ENCODE assay signal across 8 cellular contexts in the genomic region with DNA sequence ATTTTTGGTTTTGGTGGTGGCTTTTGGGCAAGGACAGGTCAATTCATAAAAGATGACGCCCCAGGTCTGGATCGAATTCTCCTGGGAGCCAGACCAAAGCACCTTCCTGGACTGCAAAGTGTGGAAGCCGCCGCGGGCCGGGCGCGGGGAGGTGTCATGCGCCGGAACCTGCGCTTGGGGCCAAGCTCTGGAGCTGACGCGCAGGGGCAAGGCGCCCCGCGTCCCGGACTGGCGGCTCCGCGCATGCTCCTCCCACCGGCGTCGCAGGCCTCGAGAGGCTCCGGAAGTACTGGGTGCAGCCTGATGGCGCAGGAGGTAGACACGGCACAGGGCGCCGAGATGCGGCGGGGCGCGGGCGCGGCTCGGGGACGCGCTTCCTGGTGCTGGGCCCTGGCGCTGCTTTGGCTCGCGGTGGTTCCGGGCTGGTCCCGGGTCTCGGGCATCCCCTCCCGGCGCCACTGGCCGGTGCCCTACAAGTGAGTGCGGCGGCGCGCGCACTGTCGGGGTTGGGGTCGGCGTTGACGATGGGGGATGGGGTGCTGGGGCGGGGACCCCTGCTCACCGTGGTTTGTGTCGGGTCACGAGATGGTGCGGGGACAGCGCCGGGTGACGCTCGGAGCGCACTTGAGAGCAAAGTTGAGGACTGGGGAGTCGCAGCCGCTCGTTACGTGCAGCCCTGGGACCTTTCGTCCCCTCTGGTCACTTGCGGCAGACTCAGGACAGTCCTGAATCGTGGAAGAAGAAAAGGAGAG. TPM values are rescaled to one million over a fixed set of nuclear protein-coding genes. Genes with fewer than 3 reads are reported as not detected.
DNase-seq lines count a peak whose midpoint lies in the region; ATAC-seq, FAIRE-seq and TF ChIP-seq lines count a peak whose summit lies in the region.

A gene (plus strand): TSS at position 286 of the 752 bp plus-strand sequence. CDS start 18 bp downstream, at position 304.

- H3K4me1 ChIP-seq in esophagus muscularis mucosa (peaks cover 14 to 29% (median 27%) of the 10 kb centered on the region in 4 donors), muscle layer of duodenum (ENCODE audit: control insufficient read depth in 1 of 2, insufficient read depth in 2 of 2, low read length in 2 of 2) (peaks cover 6 to 8% of the 10 kb centered on the region in 2 donors)

- 2% methylated on average over 43 of the region's 73 CpGs for WGBS in esophagus muscularis mucosa

- peaks cover 32% of the 10 kb centered on the region for H3K4me1 Mint-ChIP-seq in activated T-cell treated with anti-CD3 and anti-CD28 coated beads, Interleukin-2, amount 50 U/mL, for 72 hours (ENCODE audit: low read depth)

- peak; percentile 68 for DNase-seq in DMS79 (lab: John Stamatoyannopoulos, UW)
- DNase-seq in Jurkat, Clone E6-1 (ENCODE audit: low read depth, low spot score) = peak; percentile 90
- peak; percentile 80 for DNase-seq in RCC 7860 (ENCODE audit: low spot score)
- peak; percentile 96 for DNase-seq in activated T-cell treated with anti-CD3 and anti-CD28 coated beads, Interleukin-2, amount 50 U/mL, for 72 hours
- peak; percentile 97 for DNase-seq in esophagus muscularis mucosa (ENCODE audit: extremely low spot score)
- peak; percentile 83 for DNase-seq in stimulated activated CD8-positive, alpha-beta memory T cell treated with anti-CD3 and anti-CD28 coated beads, Interleukin-7, amount 100 ng/mL, for 24 hours (ENCODE audit: low read depth)

- peak within 1 kb of the TSS; percentile 88 to 98 (median 94) for H3K27ac ChIP-seq in esophagus muscularis mucosa (replicated peaks in 1 of 4)
- H3K27ac ChIP-seq in muscle layer of duodenum (ENCODE audit: low read length) = peak within 1 kb of the TSS; percentile 93

- peak in 1 of 3 experiments; percentile 16 for TF ChIP-seq CTCF in esophagus muscularis mucosa (IDR thresholded peaks at IDR 0.05)

- no peaks in the 10 kb centered on the region for H3K9me3 Mint-ChIP-seq in activated T-cell treated with anti-CD3 and anti-CD28 coated beads, Interleukin-2, amount 50 U/mL, for 72 hours

- H3K36me3 Mint-ChIP-seq in activated T-cell treated with anti-CD3 and anti-CD28 coated beads, Interleukin-2, amount 50 U/mL, for 72 hours (ENCODE audit: insufficient read depth in 2 of 2) = peaks cover 2 to 12% of the 10 kb centered on the region in 2 donors

- H3K27ac Mint-ChIP-seq in activated T-cell treated with anti-CD3 and anti-CD28 coated beads, Interleukin-2, amount 50 U/mL, for 72 hours = peak within 1 kb of the TSS; percentile 96

- no peak for FAIRE-seq in RCC 7860 (lab: Jason Lieb, UNC)

- peak within 1 kb of the TSS; percentile 97 to 98 for H3K4me3 Mint-ChIP-seq in activated T-cell treated with anti-CD3 and anti-CD28 coated beads, Interleukin-2, amount 50 U/mL, for 72 hours

- TF ChIP-seq EP300 in esophagus muscularis mucosa (IDR thresholded peaks at IDR 0.05) = no peak

- TF ChIP-seq POLR2A in esophagus muscularis mucosa (IDR thresholded peaks at IDR 0.05; ENCODE audit: low read depth) = peak; percentile 92

- H3K27me3 Mint-ChIP-seq in activated T-cell treated with anti-CD3 and anti-CD28 coated beads, Interleukin-2, amount 50 U/mL, for 72 hours (ENCODE audit: low read depth) = no peaks in the 10 kb centered on the region

- H3K9me3 ChIP-seq in esophagus muscularis mucosa (no peaks in the 10 kb centered on the region), muscle layer of duodenum (ENCODE audit: control insufficient read depth in 1 of 2, low read length in 2 of 2) (no peaks in the 10 kb centered on the region)

- H3K36me3 ChIP-seq in esophagus muscularis mucosa (peaks cover 0 to 20% (median 10%) of the 10 kb centered on the region in 4 donors), muscle layer of duodenum (ENCODE audit: control insufficient read depth in 1 of 2, insufficient read depth in 2 of 2, low read length in 2 of 2) (peaks cover 5 to 8% of the 10 kb centered on the region in 2 donors)

- peak within 1 kb of the TSS; percentile 96 for H3K4me3 ChIP-seq in Jurkat, Clone E6-1 (ENCODE audit: low read length)
- H3K4me3 ChIP-seq in esophagus muscularis mucosa = peak within 1 kb of the TSS; percentile 62 to 96 (median 94)
- H3K4me3 ChIP-seq in muscle layer of duodenum (ENCODE audit: low read depth in 1 of 2, low read length in 2 of 2) = peak within 1 kb of the TSS; percentile 79 to 88

- H3K27me3 ChIP-seq in esophagus muscularis mucosa = no peaks in the 10 kb centered on the region
- no peaks in the 10 kb centered on the region for H3K27me3 ChIP-seq in muscle layer of duodenum (ENCODE audit: low read depth, low read length)

- peak; percentile 97 for ATAC-seq in GM21717 (IDR thresholded peaks at IDR 0.05; ENCODE audit: unreplicated experiment)
- ATAC-seq in activated T-cell treated with anti-CD3 and anti-CD28 coated beads, Interleukin-2, amount 50 U/mL, for 72 hours (replicated peaks in 1 of 2) = peak; percentile 89 to 92

- intact Hi-C loops in esophagus muscularis mucosa (cut with DNase I) = loop anchor here (5.0 kb wide), 1 partner anchor 35 kb away; a partner anchor contains a TSS

RNA-seq across cellular contexts. Expression of the gene that starts here (rescaled TPM):
- polyA plus RNA-seq in Jurkat, Clone E6-1 (2012; ENCODE audit: insufficient read depth, insufficient read length) = 16.4 TPM
- 10 to 100 TPM; 14.0 to 16.4 TPM for total RNA-seq in activated T-cell treated with anti-CD3 and anti-CD28 coated beads, Interleukin-2, amount 50 U/mL, for 72 hours
- total RNA-seq in esophagus muscularis mucosa = 10 to 100 TPM; 17.6 to 26.2 (median 19.8) TPM

Comparison
In these comparisons a context has a peak if more than half of its experiments do, and no peak if none do; other contexts are left out.
1. Peak in every context shown above with its lines: DNase-seq, ATAC-seq, H3K4me3 ChIP-seq and H3K27ac ChIP-seq.